24 cellular contexts compared by ENCODE assay signal in the genomic region with DNA sequence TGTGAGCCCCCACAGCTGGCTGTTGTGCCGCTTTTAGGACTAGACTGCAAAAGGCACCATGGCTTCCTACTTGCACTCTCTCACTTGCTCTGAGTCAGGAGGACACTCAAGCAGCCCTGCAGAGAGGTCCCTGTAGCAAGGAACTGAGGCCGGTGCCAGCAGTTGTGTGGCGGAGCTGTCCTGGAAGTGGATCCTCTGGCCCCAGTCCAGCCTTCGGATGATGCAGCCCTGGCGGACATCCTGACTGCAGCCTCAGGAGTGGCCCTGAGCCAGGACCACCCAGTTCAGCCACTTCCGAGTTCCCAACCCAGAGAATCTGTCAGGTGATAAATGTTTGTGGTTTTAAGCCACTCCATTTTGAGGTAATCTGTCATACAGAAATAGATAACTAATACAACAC. TPM values are rescaled to one million over a fixed set of nuclear protein-coding genes. Genes with fewer than 3 reads are reported as not detected.
DNase-seq lines count a peak whose midpoint lies in the region; ATAC-seq and TF ChIP-seq lines count a peak whose summit lies in the region.
"Had no signal": no experiment of that assay in that cellular context is flagged by ENCODE, and none has a peak within 500 bp of the region (broad histone marks: within the 10 kb centered on the region; RNA-seq: fewer than 3 reads in every experiment).

No MANE protein-coding gene starts in this region.

- DNase-seq in AG20443 (ENCODE audit: low spot score) (peak; percentile 32), HT1080 (ENCODE audit: low read depth) (peak; percentile 77), SW480 (ENCODE audit: low spot score) (peak; percentile 33), glomerular visceral epithelial cell (ENCODE audit: extremely low spot score) (peak; percentile 17), MV-4-11 (lab: John Stamatoyannopoulos, UW) (no peak), GM13976 (ENCODE audit: low spot score) (no peak), H7 (no peak)
- DNase-seq: ACHN; activated CD4-positive, CD25-positive, alpha-beta regulatory T cell; activated CD8-positive, alpha-beta T cell treated with anti-CD3 and anti-CD28 coated beads for 36 hours; CD8-positive, alpha-beta T cell; DMS53; effector CD8-positive, alpha-beta T cell; esophagus squamous epithelium; glutamatergic neuron; left cardiac atrium; NCI-H1417 treated with DMSO at 0.1 percent for 48 hours; NCI-H774; T-helper 2 cell had no signal

- no peak for TF ChIP-seq CTCF in GM13976 (IDR thresholded peaks at IDR 0.05; ENCODE audit: borderline replicate concordance, control extremely low read depth, extremely low read depth, insufficient read depth, missing control alignments)

- H3K4me3 ChIP-seq in H7 (ENCODE audit: insufficient read depth, low read depth, low read length), result no peak overlapping the region
- H3K4me3 ChIP-seq: esophagus squamous epithelium had no signal

- in situ Hi-C loops in GM13976 (cut with MboI; ENCODE audit: low sequenced_read_pairs, unreplicated experiment), result no loop called here

- ATAC-seq in HG03565 (IDR thresholded peaks at IDR 0.05; ENCODE audit: unreplicated experiment), result no peak
- ATAC-seq: activated CD8-positive, alpha-beta T cell treated with anti-CD3 and anti-CD28 coated beads for 36 hours; CD8-positive, alpha-beta T cell; HCT116; HepG2; left cardiac atrium; stimulated activated effector memory CD8-positive, alpha-beta T cell treated with anti-CD3 and anti-CD28 coated beads, Interleukin-12 subunit alpha, Interleukin-12 subunit beta, amount 100 ng/mL, for 72 hours had no signal

- H3K36me3 ChIP-seq in H7 (replicated peaks; ENCODE audit: control insufficient read depth, insufficient read depth, low read length), result no peaks in the 10 kb centered on the region
- H3K36me3 ChIP-seq: esophagus squamous epithelium had no signal

- H3K27me3 ChIP-seq in H7 (ENCODE audit: control insufficient read depth, insufficient read depth, low read length), result no peaks in the 10 kb centered on the region

RNA-seq across cellular contexts. Expression of gene CTCFL, which starts 17.5 kb away (rescaled TPM):
- total RNA-seq in HT1080 (2014; rRNA removed; shearing (Covaris generic)), result not detected in 2 replicates
- polyA plus RNA-seq in HT1080 (2015; cell fraction: cytosol; rRNA removed), result not detected in 2 replicates
- not detected in 2 replicates for polyA plus RNA-seq in HT1080 (2015; cell fraction: nucleus; rRNA removed)
- 8.2 and 14.2 TPM in 2 replicates for total RNA-seq in H7 (2014; rRNA removed; shearing (Covaris generic))
- total RNA-seq: activated CD8-positive, alpha-beta T cell treated with anti-CD3 and anti-CD28 coated beads for 36 hours; CD8-positive, alpha-beta T cell; HepG2; left cardiac atrium; temporal lobe had no signal

RNA-seq across cellular contexts. Expression of gene PCK1, which starts 53.4 kb away (rescaled TPM):
- total RNA-seq in HT1080 (2014; rRNA removed; shearing (Covaris generic)), result not detected in 2 replicates
- polyA plus RNA-seq in HT1080 (2015; cell fraction: cytosol; rRNA removed), result not detected in 2 replicates
- polyA plus RNA-seq in HT1080 (2015; cell fraction: nucleus; rRNA removed), result not detected in 2 replicates
- not detected in 2 replicates for total RNA-seq in H7 (2014; rRNA removed; shearing (Covaris generic))
- total RNA-seq: activated CD8-positive, alpha-beta T cell treated with anti-CD3 and anti-CD28 coated beads for 36 hours; CD8-positive, alpha-beta T cell had no signal

Comparison
In these comparisons a context has a peak if more than half of its experiments do, and no peak if none do; other contexts are left out.
1. DNase-seq: peak in AG20443 (single experiment), HT1080 (single experiment), SW480 (single experiment) and glomerular visceral epithelial cell (single experiment); none in MV-4-11 (single experiment), GM13976 (single experiment) and H7 (single experiment).